Comparison of ENCODE assay signal across 8 cellular contexts in the genomic region with DNA sequence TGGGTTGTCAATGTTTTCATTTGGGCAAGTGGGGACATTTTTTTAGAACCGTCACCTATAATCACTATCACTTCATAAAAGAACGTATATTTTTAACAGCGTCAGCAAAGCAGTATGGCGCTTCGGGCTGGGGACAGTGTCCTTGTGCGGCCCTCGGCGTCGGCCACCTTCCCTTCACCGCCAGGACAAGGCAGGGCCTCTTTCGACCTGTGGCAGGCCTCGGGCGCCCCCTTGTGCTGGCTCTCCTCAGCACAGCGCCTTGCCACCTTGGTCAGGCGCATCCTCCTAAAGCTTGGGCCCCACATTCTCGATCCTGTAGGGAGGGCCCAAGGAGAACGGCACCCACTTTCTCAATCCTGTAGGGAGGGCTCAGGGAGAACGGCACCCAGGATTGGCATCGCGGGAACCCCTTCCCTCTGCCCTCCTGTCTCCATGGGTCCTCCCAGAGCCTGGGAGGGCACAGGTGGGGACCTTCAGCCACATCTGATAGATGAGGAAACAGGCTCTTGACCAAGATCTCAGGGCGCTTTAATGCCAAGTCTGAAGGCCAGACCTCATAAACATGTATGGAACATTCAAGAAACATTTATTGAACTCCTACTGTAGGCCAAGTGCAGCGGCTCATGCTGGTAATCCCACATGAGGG. TPM values are rescaled to one million over a fixed set of nuclear protein-coding genes. Genes with fewer than 3 reads are reported as not detected.
DNase-seq lines count a peak whose midpoint lies in the region; ATAC-seq lines count a peak whose summit lies in the region.

No MANE protein-coding gene starts in this region.

- DNase-seq in DMS53 treated with DMSO at 0.1 percent for 48 hours (lab: John Stamatoyannopoulos, UW; ENCODE audit: unreplicated experiment) (peak; percentile 20), KG1 (lab: John Stamatoyannopoulos, UW) (peak; percentile 35), SW480 (ENCODE audit: low spot score) (peak; percentile 30), amniotic stem cell (lab: John Stamatoyannopoulos, UW) (peak; percentile 40), hepatic stellate cell (ENCODE audit: low spot score) (peak; percentile 80), occipital lobe (lab: John Stamatoyannopoulos, UW) (no peak)
- peak; percentile 40 to 66 (median 59) for DNase-seq in stimulated activated CD4-positive, alpha-beta T cell treated with anti-CD3 and anti-CD28 coated beads, Interleukin-12 subunit alpha, Interleukin-12 subunit beta, amount 100 ng/mL, for 48 hours (ENCODE audit: low read depth in 2 of 3, low spot score in 1 of 3)

- no peak for ATAC-seq in HG03442 (IDR thresholded peaks at IDR 0.05; ENCODE audit: unreplicated experiment)

RNA-seq across cellular contexts. Expression of a gene that starts 11.5 kb away (rescaled TPM):
- total RNA-seq in occipital lobe = 16.1 TPM
